In the genomic region with DNA sequence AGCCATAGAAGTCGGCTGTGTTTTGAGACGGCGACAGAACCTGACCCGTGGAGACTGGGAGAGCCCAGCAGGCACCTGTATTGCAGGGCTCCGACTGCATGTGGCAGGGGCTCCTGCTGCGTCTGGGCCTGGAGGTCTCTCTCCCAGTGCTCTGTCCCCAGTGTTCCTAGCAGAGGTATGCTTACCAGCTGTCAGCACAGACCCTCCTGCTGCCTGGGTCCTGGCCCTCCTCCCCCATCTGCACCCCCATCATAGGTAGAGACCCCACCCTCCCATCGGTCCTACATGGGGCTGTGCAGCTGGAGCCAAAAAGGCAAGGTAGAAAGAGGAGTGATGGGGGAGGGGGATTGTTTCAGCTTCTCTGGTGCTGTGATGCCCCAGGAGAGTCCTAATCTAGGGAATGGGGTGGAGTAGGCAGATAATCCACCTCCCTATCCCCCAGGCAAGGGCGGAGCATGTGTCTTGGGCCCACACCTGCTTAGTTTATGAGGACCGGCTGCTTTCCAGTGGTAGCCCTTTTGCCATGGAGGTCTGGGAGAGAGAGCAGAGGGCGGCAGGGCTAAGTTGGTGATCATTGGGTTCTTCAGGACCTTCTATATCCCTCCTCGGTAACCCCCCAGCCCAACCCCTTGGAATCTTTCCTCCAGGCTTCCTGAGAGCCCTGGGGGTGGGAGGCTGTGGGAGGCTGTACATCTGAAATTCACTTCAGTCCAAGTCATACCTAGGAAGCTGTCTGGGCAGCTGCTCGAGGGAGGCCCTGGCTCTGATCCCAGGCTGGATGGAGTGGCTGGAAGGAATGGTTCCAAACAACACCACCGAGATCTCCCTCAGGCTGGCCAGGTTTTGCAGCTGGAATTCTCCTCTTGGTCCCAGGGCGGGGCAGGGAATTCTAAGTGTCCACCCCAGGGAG, we compare ENCODE assay signal across 16 cellular contexts. TPM values are rescaled to one million over a fixed set of nuclear protein-coding genes. Genes with fewer than 3 reads are reported as not detected.
DNase-seq lines count a peak whose midpoint lies in the region; ATAC-seq and TF ChIP-seq lines count a peak whose summit lies in the region.
"Had no signal": no experiment of that assay in that cellular context is flagged by ENCODE, and none has a peak within 500 bp of the region (broad histone marks: within the 10 kb centered on the region; RNA-seq: fewer than 3 reads in every experiment).

No MANE protein-coding gene starts in this region.

- H3K36me3 ChIP-seq in H7 (replicated peaks; ENCODE audit: control insufficient read depth, insufficient read depth, low read length) = no peaks in the 10 kb centered on the region
- no peaks in the 10 kb centered on the region for H3K36me3 ChIP-seq in endodermal cell (ENCODE audit: control insufficient read depth, insufficient read depth, low read length)
- H3K36me3 ChIP-seq: colonic mucosa had no signal

- H3K27me3 Mint-ChIP-seq in endodermal cell (ENCODE audit: insufficient read depth) = peaks cover 20% of the 10 kb centered on the region
- H3K27me3 Mint-ChIP-seq in stimulated activated memory B cell treated with anti-CD40 and anti-IgM and Interleukin-4, amounts not matched to agents 10 μg/mL and 1 μg/mL and 100 μg/mL, for 72 hours = peaks cover 56% of the 10 kb centered on the region

- H3K27ac ChIP-seq in epithelial cell of prostate (peak overlapping the region; percentile 35), endodermal cell (ENCODE audit: low read depth, low read length) (no peak overlapping the region)
- H3K27ac ChIP-seq: colonic mucosa, SK-N-MC had no signal

- peaks cover 7% of the 10 kb centered on the region for H3K4me1 Mint-ChIP-seq in endodermal cell
- peaks cover 23% of the 10 kb centered on the region for H3K4me1 Mint-ChIP-seq in stimulated activated memory B cell treated with anti-CD40 and anti-IgM and Interleukin-4, amounts not matched to agents 10 μg/mL and 1 μg/mL and 100 μg/mL, for 72 hours

- H3K4me3 ChIP-seq in H7 (ENCODE audit: insufficient read depth, low read depth, low read length) = no peak overlapping the region
- no peak overlapping the region for H3K4me3 ChIP-seq in endodermal cell (ENCODE audit: low read length)
- H3K4me3 ChIP-seq: colonic mucosa, lung, SK-N-MC had no signal

- no peaks in the 10 kb centered on the region for H3K36me3 Mint-ChIP-seq in endodermal cell (ENCODE audit: low read depth)
- H3K36me3 Mint-ChIP-seq in stimulated activated memory B cell treated with anti-CD40 and anti-IgM and Interleukin-4, amounts not matched to agents 10 μg/mL and 1 μg/mL and 100 μg/mL, for 72 hours = no peaks in the 10 kb centered on the region

- no peaks in the 10 kb centered on the region for H3K4me1 ChIP-seq in endodermal cell (ENCODE audit: control insufficient read depth, insufficient read depth, low read length)
- H3K4me1 ChIP-seq: colonic mucosa had no signal

- no peaks in the 10 kb centered on the region for H3K9me3 Mint-ChIP-seq in endodermal cell
- no peaks in the 10 kb centered on the region for H3K9me3 Mint-ChIP-seq in stimulated activated memory B cell treated with anti-CD40 and anti-IgM and Interleukin-4, amounts not matched to agents 10 μg/mL and 1 μg/mL and 100 μg/mL, for 72 hours
- H3K9me3 Mint-ChIP-seq: activated T-helper 1 cell treated with anti-CD3 and anti-CD28 coated beads, Interleukin-12 subunit alpha, Interleukin-12 subunit beta, Interleukin-2, Interleukin-4 antibody, amounts not matched to agents 30 ng/mL and 10 ng/mL and 1 ng/mL, durations not matched to agents 14 hours and 24 hours and 36 hours had no signal

- no peak overlapping the region for H3K4me3 Mint-ChIP-seq in endodermal cell
- H3K4me3 Mint-ChIP-seq in stimulated activated memory B cell treated with anti-CD40 and anti-IgM and Interleukin-4, amounts not matched to agents 10 μg/mL and 1 μg/mL and 100 μg/mL, for 72 hours = no peak overlapping the region
- H3K4me3 Mint-ChIP-seq: activated T-helper 1 cell treated with anti-CD3 and anti-CD28 coated beads, Interleukin-12 subunit alpha, Interleukin-12 subunit beta, Interleukin-2, Interleukin-4 antibody, amounts not matched to agents 30 ng/mL and 10 ng/mL and 1 ng/mL, durations not matched to agents 14 hours and 24 hours and 36 hours had no signal

- peak; percentile 46 for DNase-seq in H7
- DNase-seq in NCI-H82 (lab: John Stamatoyannopoulos, UW) = peak; percentile 91
- DNase-seq in epithelial cell of prostate (ENCODE audit: low read depth, low spot score) = no peak
- DNase-seq in posterior cingulate gyrus = peak in 8 of 10 donors; percentile 50 to 94 (median 62)
- no peak for DNase-seq in stimulated activated naive CD4-positive, alpha-beta T cell (lab: John Stamatoyannopoulos, UW)
- no peak for DNase-seq in endodermal cell
- no peak for DNase-seq in medulla oblongata (ENCODE audit: extremely low spot score)
- DNase-seq: colonic mucosa had no signal

- ATAC-seq in stimulated activated memory B cell treated with anti-CD40 and anti-IgM and Interleukin-4, amounts not matched to agents 10 μg/mL and 1 μg/mL and 100 μg/mL, for 72 hours = no peak

- H3K27me3 ChIP-seq in H7 (ENCODE audit: control insufficient read depth, insufficient read depth, low read length) (peaks cover 8% of the 10 kb centered on the region; the same call in 1 of the 2 replicates), endodermal cell (ENCODE audit: control insufficient read depth, insufficient read depth, low read length, poor library complexity, severe bottlenecking) (peaks cover 20% of the 10 kb centered on the region)

- no peak for TF ChIP-seq CTCF in endodermal cell (conservative IDR thresholded peaks at IDR 0.05)

- no peak overlapping the region for H3K27ac Mint-ChIP-seq in endodermal cell
- no peak overlapping the region for H3K27ac Mint-ChIP-seq in stimulated activated memory B cell treated with anti-CD40 and anti-IgM and Interleukin-4, amounts not matched to agents 10 μg/mL and 1 μg/mL and 100 μg/mL, for 72 hours
- H3K27ac Mint-ChIP-seq: activated T-helper 1 cell treated with anti-CD3 and anti-CD28 coated beads, Interleukin-12 subunit alpha, Interleukin-12 subunit beta, Interleukin-2, Interleukin-4 antibody, amounts not matched to agents 30 ng/mL and 10 ng/mL and 1 ng/mL, durations not matched to agents 14 hours and 24 hours and 36 hours had no signal

- intact Hi-C loops in posterior cingulate gyrus (cut with DNase I) = no loop called here

- no peaks in the 10 kb centered on the region for H3K9me3 ChIP-seq in endodermal cell (ENCODE audit: control insufficient read depth, low read length)
- H3K9me3 ChIP-seq: colonic mucosa had no signal

- H3K9ac ChIP-seq in endodermal cell (ENCODE audit: extremely low read depth, low read length, poor library complexity, severe bottlenecking) = no peak overlapping the region

- 75 to 91% methylated on average over 4 to 13 of the region's 14 CpGs for whole genome bisulfite sequencing in endodermal cell (ENCODE audit: insufficient coverage in 1 of 2, insufficient read length in 1 of 2), 2 experiments

RNA-seq across cellular contexts. Expression of a gene that starts 5.3 kb away (rescaled TPM):
- total RNA-seq in H7 (2014; rRNA removed; shearing (Covaris generic)) = not detected in 2 replicates
- under 1 TPM; 0.33 to 0.49 TPM for total RNA-seq in endodermal cell
- polyA plus RNA-seq in endodermal cell (2013, experiment 1 of 2) = 0.61 TPM
- polyA plus RNA-seq in endodermal cell (2013, experiment 2 of 2) = 0.50 TPM
- total RNA-seq: activated T-helper 1 cell treated with anti-CD3 and anti-CD28 coated beads, Interleukin-12 subunit alpha, Interleukin-12 subunit beta, Interleukin-2, Interleukin-4 antibody, amounts not matched to agents 30 ng/mL and 10 ng/mL and 1 ng/mL, durations not matched to agents 14 hours and 24 hours and 36 hours; glomerular endothelial cell; H1; NCI-H460 had no signal

RNA-seq across cellular contexts. Expression of a gene that starts 12.1 kb away (rescaled TPM):
- total RNA-seq in H7 (2014; rRNA removed; shearing (Covaris generic)) = 0.26 and 0.31 TPM in 2 replicates
- 1 to 10 TPM in 1 of 2 donors, under 1 TPM in 1; 0.73 to 1.9 TPM for total RNA-seq in endodermal cell
- 1.4 TPM for polyA plus RNA-seq in endodermal cell (2013, experiment 1 of 2)
- polyA plus RNA-seq in endodermal cell (2013, experiment 2 of 2) = 1.3 TPM
- total RNA-seq: H1 had no signal

RNA-seq across cellular contexts. Expression of a gene that starts 18.7 kb away (rescaled TPM):
- not detected in 2 replicates for total RNA-seq in H7 (2014; rRNA removed; shearing (Covaris generic))
- total RNA-seq in endodermal cell = not detected
- 0.39 TPM for polyA plus RNA-seq in endodermal cell (2013, experiment 1 of 2)
- polyA plus RNA-seq in endodermal cell (2013, experiment 2 of 2) = 0.58 TPM
- total RNA-seq: activated T-helper 1 cell treated with anti-CD3 and anti-CD28 coated beads, Interleukin-12 subunit alpha, Interleukin-12 subunit beta, Interleukin-2, Interleukin-4 antibody, amounts not matched to agents 30 ng/mL and 10 ng/mL and 1 ng/mL, durations not matched to agents 14 hours and 24 hours and 36 hours; colonic mucosa; glomerular endothelial cell; H1; NCI-H460; renal cortical epithelial cell had no signal
- polyA plus RNA-seq: H1 had no signal

RNA-seq across cellular contexts. Expression of a gene that starts 25.1 kb away (rescaled TPM):
- total RNA-seq in H7 (2014; rRNA removed; shearing (Covaris generic)) = 42.7 and 49.1 TPM in 2 replicates
- 10 to 100 TPM; 16.6 to 19.6 TPM for total RNA-seq in endodermal cell
- 21.8 TPM for polyA plus RNA-seq in endodermal cell (2013, experiment 1 of 2)
- 21.4 TPM for polyA plus RNA-seq in endodermal cell (2013, experiment 2 of 2)

RNA-seq across cellular contexts. Expression of a gene that starts 44.9 kb away (rescaled TPM):
- total RNA-seq in H7 (2014; rRNA removed; shearing (Covaris generic)) = 28.3 and 34.0 TPM in 2 replicates
- total RNA-seq in endodermal cell = 10 to 100 TPM; 56.5 to 73.2 TPM
- 38.3 TPM for polyA plus RNA-seq in endodermal cell (2013, experiment 1 of 2)
- polyA plus RNA-seq in endodermal cell (2013, experiment 2 of 2) = 33.0 TPM

Comparison
In these comparisons a context has a peak if more than half of its experiments do, and no peak if none do; other contexts are left out.
1. DNase-seq: peak in H7 (single experiment), NCI-H82 (single experiment) and posterior cingulate gyrus (8 of 10); none in epithelial cell of prostate (single experiment), stimulated activated naive CD4-positive, alpha-beta T cell (0 of 6), endodermal cell (single experiment) and medulla oblongata (single experiment).